In the genomic region with DNA sequence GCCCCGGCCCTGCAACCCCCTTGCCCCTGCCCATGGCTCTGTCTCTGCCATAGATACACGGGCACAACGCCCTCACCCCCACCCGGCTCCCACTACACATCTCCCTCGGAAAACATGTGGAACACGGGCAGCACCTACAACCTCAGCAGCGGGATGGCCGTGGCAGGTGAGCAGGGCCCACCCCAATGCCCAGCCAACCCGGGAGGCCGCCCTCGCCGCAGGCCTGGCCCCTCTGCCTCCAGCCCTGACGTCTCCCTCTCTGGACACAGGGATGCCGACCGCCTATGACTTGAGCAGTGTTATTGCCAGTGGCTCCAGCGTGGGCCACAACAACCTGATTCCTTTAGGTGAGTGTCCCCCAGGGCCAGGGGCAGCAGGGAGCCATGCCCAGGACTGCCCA, we compare ENCODE assay signal across 1 cellular context.
TF ChIP-seq lines count a peak whose summit lies in the region.

No MANE protein-coding gene starts in this region.

TF ChIP-seq in HCT116, 20 proteins besides CTCF, POLR2A, EP300 and RAD21:
- TF ChIP-seq POLR2AphosphoS5 (IDR thresholded peaks at IDR 0.05; ENCODE audit: low read depth, low read length) (peak; percentile 24; the same call in 1 of the 2 replicates), SP1 (IDR thresholded peaks at IDR 0.05; ENCODE audit: low read depth) (no peak)
TF ChIP-seq in HCT116: peak in this region for 1.
